18 cellular contexts compared by ENCODE assay signal in genomic region chr2:219462349-219462748, GRCh38. TPM values are rescaled to one million over a fixed set of nuclear protein-coding genes. Genes with fewer than 3 reads are reported as not detected.
"Had no signal": no experiment of that assay in that cellular context is flagged by ENCODE, and none has a peak within 500 bp of the region (broad histone marks: within the 10 kb centered on the region; RNA-seq: fewer than 3 reads in every experiment).

No MANE protein-coding gene starts in this region.

- H3K27me3 ChIP-seq: colonic mucosa, right lobe of liver, thyroid gland had no signal

- H3K4me3 ChIP-seq: colonic mucosa, lower lobe of right lung, prostate gland, right lobe of liver, smooth muscle cell, thyroid gland had no signal

- H3K27ac ChIP-seq: colonic mucosa, lower lobe of right lung, right lobe of liver, thyroid gland had no signal

- H3K4me1 ChIP-seq: colonic mucosa, prostate gland, right lobe of liver had no signal

- DNase-seq: activated CD4-positive, alpha-beta memory T cell treated with anti-CD3 and anti-CD28 coated beads for 36 hours; activated CD4-positive, alpha-beta T cell treated with anti-CD3 and anti-CD28 coated beads for 4 hours; activated naive CD4-positive, alpha-beta T cell treated with anti-CD3 and anti-CD28 coated beads for 36 hours; activated T-cell treated with anti-CD3 and anti-CD28 coated beads, Interleukin-2, amount 50 U/mL, for 1 hour; central memory CD4-positive, alpha-beta T cell; colonic mucosa; lower lobe of right lung; right lobe of liver; stimulated activated CD4-positive, alpha-beta T cell treated with anti-CD3 and anti-CD28 coated beads, Interleukin-4, amount 100 ng/mL, for 24 hours; SW 1271; T-helper 2 cell; thyroid gland had no signal

- ATAC-seq: activated T-helper 17 cell treated with anti-CD3 and anti-CD28 coated beads, Interleukin-2, amount 50 U/mL, for 72 hours; lower lobe of right lung; natural killer cell treated with Interleukin-12 subunit alpha and Interleukin-12 subunit beta and Interleukin-15 and Interleukin-18, amount 100 ng/mL, for 72 hours; right lobe of liver; stimulated activated memory B cell treated with anti-CD40 and anti-IgM and Interleukin-4, amounts not matched to agents 10 μg/mL and 1 μg/mL and 100 μg/mL, for 72 hours had no signal

- H3K36me3 ChIP-seq: colonic mucosa, lower lobe of right lung, prostate gland, right lobe of liver, thyroid gland had no signal

- H3K9me3 ChIP-seq: colonic mucosa, lower lobe of right lung, prostate gland, right lobe of liver, thyroid gland had no signal

- H3K4me2 ChIP-seq: smooth muscle cell had no signal

RNA-seq across cellular contexts. Expression of gene DES, which starts 44.2 kb away (rescaled TPM):
- total RNA-seq: activated CD4-positive, alpha-beta memory T cell treated with anti-CD3 and anti-CD28 coated beads for 36 hours; activated naive CD4-positive, alpha-beta T cell treated with anti-CD3 and anti-CD28 coated beads for 36 hours; activated T-helper 17 cell treated with anti-CD3 and anti-CD28 coated beads, Interleukin-2, amount 50 U/mL, for 72 hours; epithelial cell of proximal tubule; natural killer cell treated with Interleukin-12 subunit alpha and Interleukin-12 subunit beta and Interleukin-15 and Interleukin-18, amount 100 ng/mL, for 72 hours had no signal

RNA-seq across cellular contexts. Expression of gene ASIC4, which starts 51.9 kb away (rescaled TPM):
- total RNA-seq: activated naive CD4-positive, alpha-beta T cell treated with anti-CD3 and anti-CD28 coated beads for 36 hours; epithelial cell of proximal tubule; right lobe of liver; thyroid gland had no signal
